ENCODE assay signal across 8 cellular contexts in the genomic region with DNA sequence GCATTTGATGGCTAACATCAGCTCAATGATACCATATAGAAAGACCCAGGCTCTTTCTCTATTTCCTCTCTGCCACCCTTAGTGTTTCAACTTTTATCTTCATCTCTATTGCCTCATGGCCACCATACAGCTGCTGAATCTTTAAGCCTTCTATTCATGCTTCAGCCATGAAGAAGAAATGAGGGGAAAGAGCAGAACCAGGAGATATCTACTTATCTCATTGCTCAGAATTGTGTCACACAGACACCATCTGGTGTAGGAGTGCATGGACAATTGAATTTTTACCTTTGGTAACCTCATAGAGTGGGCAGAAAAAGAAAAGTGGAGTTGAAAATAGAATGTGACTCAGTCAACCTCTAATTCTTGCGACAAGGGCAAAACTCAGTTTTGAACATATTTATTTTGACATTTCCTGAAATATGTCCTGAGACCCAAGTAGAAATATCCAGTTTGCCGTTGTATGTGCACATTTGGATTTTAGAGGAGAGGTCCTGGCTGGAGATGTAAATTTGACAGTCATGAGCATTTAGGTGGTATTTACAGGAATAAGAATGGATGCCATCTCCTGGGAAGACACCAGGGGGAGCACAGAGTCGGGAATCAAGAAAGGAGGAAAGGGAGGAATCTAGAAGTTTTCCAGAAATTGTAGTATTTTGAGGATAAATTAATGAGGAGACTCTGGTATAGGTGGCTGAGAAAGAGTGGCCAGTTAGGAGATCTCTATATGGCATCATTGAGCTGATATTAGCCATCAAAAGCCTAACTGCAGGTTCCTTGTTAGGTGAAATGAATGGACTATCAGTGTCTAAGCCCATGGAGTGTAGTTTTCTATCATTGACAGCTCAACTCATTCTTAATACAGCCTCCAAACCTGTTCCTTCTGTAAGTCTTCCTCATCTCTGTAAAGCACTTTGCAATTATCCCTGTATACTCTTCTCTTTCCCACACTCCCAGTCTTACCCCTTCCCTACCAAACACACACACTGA. TPM values are rescaled to one million over a fixed set of nuclear protein-coding genes. Genes with fewer than 3 reads are reported as not detected.
DNase-seq lines count a peak whose midpoint lies in the region; ATAC-seq and TF ChIP-seq lines count a peak whose summit lies in the region.

No MANE protein-coding gene starts in this region.

- no peaks in the 10 kb centered on the region for H3K9me3 ChIP-seq in left lung
- H3K9me3 ChIP-seq in upper lobe of right lung = no peaks in the 10 kb centered on the region

- DNase-seq in CD14-positive monocyte (ENCODE audit: low spot score) (no peak), HuH-7 (ENCODE audit: low spot score) (peak; percentile 7), brain microvascular endothelial cell (peak; percentile 38), left lung (no peak), upper lobe of right lung (no peak), NCI-H2107 treated with DMSO at 0.1 percent for 48 hours (lab: John Stamatoyannopoulos, UW; ENCODE audit: unreplicated experiment) (no peak)
- DNase-seq in activated CD8-positive, alpha-beta memory T cell treated with anti-CD3 and anti-CD28 coated beads, Interleukin-2, amount 50 U/mL, for 48 hours = no peak

- H3K4me1 Mint-ChIP-seq in CD14-positive monocyte = peaks cover 79% of the 10 kb centered on the region

- H3K27ac ChIP-seq in brain microvascular endothelial cell (no peak overlapping the region), left lung (peak overlapping the region in 1 of 2 donors; percentile 79), upper lobe of right lung (no peak overlapping the region)

- H3K4me3 ChIP-seq in brain microvascular endothelial cell (ENCODE audit: low read depth, low read length) (no peak overlapping the region), left lung (no peak overlapping the region), upper lobe of right lung (no peak overlapping the region)

- no peaks in the 10 kb centered on the region for H3K27me3 Mint-ChIP-seq in CD14-positive monocyte (ENCODE audit: low read depth in 3 of 3)

- in situ Hi-C loops in brain microvascular endothelial cell (cut with HindIII; ENCODE audit: low pct_ligation_motif_present, low sequenced_read_pairs) = no loop called here

- TF ChIP-seq CTCF in CD14-positive monocyte (IDR thresholded peaks at IDR 0.05) (peak; percentile 42), brain microvascular endothelial cell (IDR thresholded peaks at IDR 0.05; ENCODE audit: low read depth, low read length, missing control alignments) (peak; percentile 86), left lung (IDR thresholded peaks at IDR 0.05) (peak; percentile 68), upper lobe of right lung (IDR thresholded peaks at IDR 0.05) (peak; percentile 71)

- H3K36me3 Mint-ChIP-seq in CD14-positive monocyte = peaks cover 31 to 40% of the 10 kb centered on the region in 2 donors

- ATAC-seq in left lung = peak; percentile 79
- peak; percentile 64 for ATAC-seq in upper lobe of right lung
- ATAC-seq in HG03520 (IDR thresholded peaks at IDR 0.05; ENCODE audit: unreplicated experiment) = no peak

- H3K9me3 Mint-ChIP-seq in CD14-positive monocyte = peaks cover 0 to 5% (median 2%) of the 10 kb centered on the region in 7 donors

- H3K4me1 ChIP-seq in left lung (peaks cover 0 to 28% of the 10 kb centered on the region in 2 donors), upper lobe of right lung (peaks cover 11% of the 10 kb centered on the region)

- peak overlapping the region in 6 of 7 donors; percentile 31 to 85 (median 80) for H3K27ac Mint-ChIP-seq in CD14-positive monocyte

- H3K27me3 ChIP-seq in brain microvascular endothelial cell (replicated peaks) (peaks cover under 1% of the 10 kb centered on the region), left lung (no peaks in the 10 kb centered on the region), upper lobe of right lung (no peaks in the 10 kb centered on the region)

- H3K4me3 Mint-ChIP-seq in CD14-positive monocyte = no peak overlapping the region

- H3K36me3 ChIP-seq in brain microvascular endothelial cell (replicated peaks) (no peaks in the 10 kb centered on the region), left lung (no peaks in the 10 kb centered on the region), upper lobe of right lung (no peaks in the 10 kb centered on the region)

- intact Hi-C loops in CD14-positive monocyte (cut with micrococcal nuclease) (no loop called here), left lung (cut with DNase I) (loop anchor here in 1 of 2 donors (5.0 kb wide), 1 partner anchor 354 kb away; no protein-coding TSS in a partner anchor), upper lobe of right lung (cut with DNase I) (no loop called here)

RNA-seq across cellular contexts. Expression of a gene that starts 7.0 kb away (rescaled TPM):
- 100 to 1,000 TPM; 103 to 173 TPM for polyA plus RNA-seq in CD14-positive monocyte
- total RNA-seq in left lung (10 to 100 TPM in 1 of 2 donors, 1 to 10 TPM in 1; 2.6 to 18.3 TPM), upper lobe of right lung (5.2 TPM)

RNA-seq across cellular contexts. Expression of a gene that starts 38.4 kb away (rescaled TPM):
- polyA plus RNA-seq in CD14-positive monocyte = 1 to 10 TPM; 3.4 to 4.5 TPM
- total RNA-seq in left lung (10 to 100 TPM; 45.5 to 53.6 TPM), upper lobe of right lung (41.1 TPM)

Comparison
In these comparisons a context has a peak if more than half of its experiments do, and no peak if none do; other contexts are left out.
1. DNase-seq: peak in HuH-7 (single experiment) and brain microvascular endothelial cell (single experiment); none in CD14-positive monocyte (single experiment), left lung (0 of 2), upper lobe of right lung (single experiment), NCI-H2107 treated with DMSO at 0.1 percent for 48 hours (single experiment) and activated CD8-positive, alpha-beta memory T cell treated with anti-CD3 and anti-CD28 coated beads, Interleukin-2, amount 50 U/mL, for 48 hours (single experiment).
2. Peak in every context shown above with its lines, with median percentiles within 50 percentile points of each other: CTCF ChIP-seq.